24 cellular contexts compared by ENCODE assay signal in genomic region chr1:46562498-46562897, GRCh38. TPM values are rescaled to one million over a fixed set of nuclear protein-coding genes. Genes with fewer than 3 reads are reported as not detected.
DNase-seq lines count a peak whose midpoint lies in the region; ATAC-seq and TF ChIP-seq lines count a peak whose summit lies in the region.
"Had no signal": no experiment of that assay in that cellular context is flagged by ENCODE, and none has a peak within 500 bp of the region (broad histone marks: within the 10 kb centered on the region; RNA-seq: fewer than 3 reads in every experiment).

No MANE protein-coding gene starts in this region.

- 98% methylated on average over 15 of the region's 15 CpGs for WGBS in mesenchymal stem cell

- no peak overlapping the region for H2AFZ ChIP-seq in mesenchymal stem cell (ENCODE audit: low read depth, low read length)
- H2AFZ ChIP-seq: GM23338 had no signal

- no TSS peak for BruUV-seq in MCF 10A (replicated peaks; lab: Mats Ljungman, UMichigan)

- H2AK5ac ChIP-seq in mesenchymal stem cell (ENCODE audit: low read length, severe bottlenecking), result no peak overlapping the region

- H3K36me3 Mint-ChIP-seq in dendritic cell treated with granulocyte-macrophage colony-stimulating factor and Interleukin-4, amounts not matched to agents 40 ng/mL and 50 ng/mL, for 4 days (ENCODE audit: low read depth), result peaks cover 100% of the 10 kb centered on the region
- peaks cover 93% of the 10 kb centered on the region for H3K36me3 Mint-ChIP-seq in stimulated activated effector memory CD8-positive, alpha-beta T cell treated with anti-CD3 and anti-CD28 coated beads, Interleukin-12 subunit alpha, Interleukin-12 subunit beta, amount 100 ng/mL, for 72 hours
- H3K36me3 Mint-ChIP-seq in MCF 10A (ENCODE audit: insufficient read depth, unreplicated experiment), result peaks cover 21% of the 10 kb centered on the region

- H3K27ac ChIP-seq in mesenchymal stem cell (ENCODE audit: low read length, poor library complexity, severe bottlenecking), result no peak overlapping the region
- H3K27ac ChIP-seq: A549; BLaER1 treated with 17β-estradiol and CSF1 and Interleukin-3, amounts not matched to agents 10 nM and 100 nM had no signal

- no peaks in the 10 kb centered on the region for H3K9me3 Mint-ChIP-seq in dendritic cell treated with granulocyte-macrophage colony-stimulating factor and Interleukin-4, amounts not matched to agents 40 ng/mL and 50 ng/mL, for 4 days
- H3K9me3 Mint-ChIP-seq in stimulated activated effector memory CD8-positive, alpha-beta T cell treated with anti-CD3 and anti-CD28 coated beads, Interleukin-12 subunit alpha, Interleukin-12 subunit beta, amount 100 ng/mL, for 72 hours, result no peaks in the 10 kb centered on the region
- H3K9me3 Mint-ChIP-seq in MCF 10A (ENCODE audit: unreplicated experiment), result no peaks in the 10 kb centered on the region
- H3K9me3 Mint-ChIP-seq: CD14-positive monocyte; CD4-positive, alpha-beta T cell; CD8-positive, alpha-beta memory T cell; GM23338; H9 had no signal

- H3K4me1 Mint-ChIP-seq in dendritic cell treated with granulocyte-macrophage colony-stimulating factor and Interleukin-4, amounts not matched to agents 40 ng/mL and 50 ng/mL, for 4 days (ENCODE audit: low read depth), result peaks cover 19% of the 10 kb centered on the region
- no peaks in the 10 kb centered on the region for H3K4me1 Mint-ChIP-seq in stimulated activated effector memory CD8-positive, alpha-beta T cell treated with anti-CD3 and anti-CD28 coated beads, Interleukin-12 subunit alpha, Interleukin-12 subunit beta, amount 100 ng/mL, for 72 hours
- H3K4me1 Mint-ChIP-seq in MCF 10A (ENCODE audit: insufficient read depth, unreplicated experiment), result no peaks in the 10 kb centered on the region
- H3K4me1 Mint-ChIP-seq: CD14-positive monocyte; CD8-positive, alpha-beta memory T cell had no signal

- intact Hi-C loops in dendritic cell treated with granulocyte-macrophage colony-stimulating factor and Interleukin-4, amounts not matched to agents 40 ng/mL and 50 ng/mL, for 4 days (cut with micrococcal nuclease), result no loop called here
- intact Hi-C loops in MCF 10A (cut with micrococcal nuclease), result no loop called here

- H3K23ac ChIP-seq in mesenchymal stem cell (ENCODE audit: low read length in 2 of 2), result no peak overlapping the region

- H2BK5ac ChIP-seq in mesenchymal stem cell (ENCODE audit: low read depth, low read length, poor library complexity, severe bottlenecking), result no peak overlapping the region

- H3K27me3 Mint-ChIP-seq in dendritic cell treated with granulocyte-macrophage colony-stimulating factor and Interleukin-4, amounts not matched to agents 40 ng/mL and 50 ng/mL, for 4 days, result no peaks in the 10 kb centered on the region
- H3K27me3 Mint-ChIP-seq in MCF 10A (ENCODE audit: insufficient read depth, unreplicated experiment), result no peaks in the 10 kb centered on the region
- H3K27me3 Mint-ChIP-seq: CD4-positive, alpha-beta T cell; CD8-positive, alpha-beta memory T cell had no signal

- no peaks in the 10 kb centered on the region for H3K27me3 ChIP-seq in mesenchymal stem cell (ENCODE audit: control insufficient read depth in 1 of 2, insufficient read depth in 1 of 2, low read length in 2 of 2)
- H3K27me3 ChIP-seq: BE2C; BLaER1 treated with 17β-estradiol and CSF1 and Interleukin-3, amounts not matched to agents 10 nM and 100 nM had no signal

- no peak overlapping the region for H3K4ac ChIP-seq in mesenchymal stem cell (ENCODE audit: low read depth in 1 of 2, low read length in 2 of 2)

- H3K9me3 ChIP-seq in mesenchymal stem cell (ENCODE audit: control insufficient read depth, low read length), result no peaks in the 10 kb centered on the region
- H3K9me3 ChIP-seq: A549; BE2C; BLaER1 treated with 17β-estradiol and CSF1 and Interleukin-3, amounts not matched to agents 10 nM and 100 nM had no signal

- no peak overlapping the region for H3K18ac ChIP-seq in mesenchymal stem cell (ENCODE audit: low read depth in 1 of 2, low read length in 2 of 2)

- TF ChIP-seq CTCF in MCF 10A (IDR thresholded peaks at IDR 0.05; ENCODE audit: unreplicated experiment), result no peak

- no peak overlapping the region for H2BK120ac ChIP-seq in mesenchymal stem cell (ENCODE audit: low read depth, low read length)

- CTCF ChIA-PET in MCF 10A (lab: Yijun Ruan, JAX), result interaction anchor here (0.7 to 1.2 kb wide), 2 partner anchors 14 to 20 kb away, joined by 3 to 4 read pairs; no protein-coding TSS in a partner anchor

- peak overlapping the region; percentile 30 for H4K91ac ChIP-seq in mesenchymal stem cell (ENCODE audit: low read length)

- no peak for DNase-seq in mesenchymal stem cell
- no peak for DNase-seq in stimulated activated effector memory CD8-positive, alpha-beta T cell treated with anti-CD3 and anti-CD28 coated beads, Interleukin-12 subunit alpha, Interleukin-12 subunit beta, amount 100 ng/mL, for 72 hours (ENCODE audit: low spot score in 2 of 2)
- no peak for DNase-seq in MCF 10A (ENCODE audit: unreplicated experiment)
- no peak for DNase-seq in NCI-H2196 (lab: John Stamatoyannopoulos, UW; ENCODE audit: unreplicated experiment)
- DNase-seq in T-helper 1 cell, result no peak
- DNase-seq: 8988T; ACHN; AML-193; BE2C; CD4-positive, alpha-beta T cell; CD8-positive, alpha-beta memory T cell; DMS 273 treated with DMSO at 0.1 percent for 48 hours; DMS79 treated with DMSO at 0.1 percent for 48 hours; GF-D8; H9 had no signal

- H3K14ac ChIP-seq in mesenchymal stem cell (ENCODE audit: low read length in 2 of 2), result no peak overlapping the region

- H3K27ac Mint-ChIP-seq in dendritic cell treated with granulocyte-macrophage colony-stimulating factor and Interleukin-4, amounts not matched to agents 40 ng/mL and 50 ng/mL, for 4 days, result peak overlapping the region; percentile 36
- H3K27ac Mint-ChIP-seq in stimulated activated effector memory CD8-positive, alpha-beta T cell treated with anti-CD3 and anti-CD28 coated beads, Interleukin-12 subunit alpha, Interleukin-12 subunit beta, amount 100 ng/mL, for 72 hours, result peak overlapping the region; percentile 40
- no peak overlapping the region for H3K27ac Mint-ChIP-seq in MCF 10A (ENCODE audit: low read depth, unreplicated experiment)
- H3K27ac Mint-ChIP-seq: CD4-positive, alpha-beta T cell; GM23338; H9 had no signal

- H3K9ac ChIP-seq in mesenchymal stem cell (ENCODE audit: low read length), result no peak overlapping the region
- H3K9ac ChIP-seq: BLaER1 treated with 17β-estradiol and CSF1 and Interleukin-3, amounts not matched to agents 10 nM and 100 nM had no signal

- H3K4me2 ChIP-seq in mesenchymal stem cell (ENCODE audit: low read length, poor library complexity, severe bottlenecking), result no peak overlapping the region
- H3K4me2 ChIP-seq: A549; BLaER1 treated with 17β-estradiol and CSF1 and Interleukin-3, amounts not matched to agents 10 nM and 100 nM; GM23338 had no signal

- POLR2A ChIA-PET in MCF 10A (lab: Yijun Ruan, JAX), result no interaction called here

- H4K8ac ChIP-seq in mesenchymal stem cell (ENCODE audit: low read length), result no peak overlapping the region

- H2BK15ac ChIP-seq in mesenchymal stem cell (ENCODE audit: low read depth, poor library complexity, severe bottlenecking), result no peak overlapping the region

- peaks cover 67 to 91% of the 10 kb centered on the region in 2 experiments for H3K36me3 ChIP-seq in mesenchymal stem cell (ENCODE audit: control insufficient read depth in 1 of 2, insufficient read depth in 2 of 2, low read depth in 1 of 2, low read length in 2 of 2)
- H3K36me3 ChIP-seq: BE2C had no signal

- H3K4me1 ChIP-seq in mesenchymal stem cell (ENCODE audit: control insufficient read depth, insufficient read depth, low read depth, low read length), result no peaks in the 10 kb centered on the region
- H3K4me1 ChIP-seq: A549; BE2C; BLaER1 treated with 17β-estradiol and CSF1 and Interleukin-3, amounts not matched to agents 10 nM and 100 nM had no signal

- ATAC-seq in stimulated activated effector memory CD8-positive, alpha-beta T cell treated with anti-CD3 and anti-CD28 coated beads, Interleukin-12 subunit alpha, Interleukin-12 subunit beta, amount 100 ng/mL, for 72 hours, result no peak
- ATAC-seq: A549, GM23338, HCT116 had no signal

- no peak overlapping the region for H2BK12ac ChIP-seq in mesenchymal stem cell (ENCODE audit: low read length in 2 of 2)

- H3K4me3 ChIP-seq in mesenchymal stem cell (ENCODE audit: insufficient read depth in 1 of 2, low read depth in 1 of 2, low read length in 2 of 2), result no peak overlapping the region
- H3K4me3 ChIP-seq: A549; BLaER1 treated with 17β-estradiol and CSF1 and Interleukin-3, amounts not matched to agents 10 nM and 100 nM; GM23338 had no signal

- no peak overlapping the region for H3K4me3 Mint-ChIP-seq in dendritic cell treated with granulocyte-macrophage colony-stimulating factor and Interleukin-4, amounts not matched to agents 40 ng/mL and 50 ng/mL, for 4 days
- no peak overlapping the region for H3K4me3 Mint-ChIP-seq in stimulated activated effector memory CD8-positive, alpha-beta T cell treated with anti-CD3 and anti-CD28 coated beads, Interleukin-12 subunit alpha, Interleukin-12 subunit beta, amount 100 ng/mL, for 72 hours
- H3K4me3 Mint-ChIP-seq in MCF 10A (ENCODE audit: unreplicated experiment), result no peak overlapping the region
- H3K4me3 Mint-ChIP-seq: CD14-positive monocyte; CD4-positive, alpha-beta T cell; CD8-positive, alpha-beta memory T cell; GM23338; H9 had no signal

- no peaks in the 10 kb centered on the region for H3K79me1 ChIP-seq in mesenchymal stem cell (replicated peaks; ENCODE audit: low read length, poor library complexity, severe bottlenecking)

RNA-seq across cellular contexts. Expression of gene KNCN, which starts 11.1 kb away (rescaled TPM):
- polyA plus RNA-seq in mesenchymal stem cell (2013, experiment 1 of 2), result not detected
- not detected for polyA plus RNA-seq in mesenchymal stem cell (2013, experiment 2 of 2)
- total RNA-seq in MCF 10A (2022), result not detected in 2 replicates
- total RNA-seq: CD4-positive, alpha-beta T cell; CD8-positive, alpha-beta memory T cell; Daoy; G401; GM23338; H4; H9 had no signal
- polyA plus RNA-seq: A549; CD14-positive monocyte; CD8-positive, alpha-beta memory T cell; GM23338 had no signal

RNA-seq across cellular contexts. Expression of gene MKNK1, which starts 41.6 kb away (rescaled TPM):
- 25.8 TPM for polyA plus RNA-seq in mesenchymal stem cell (2013, experiment 1 of 2)
- 27.8 TPM for polyA plus RNA-seq in mesenchymal stem cell (2013, experiment 2 of 2)
- 25.6 and 33.7 TPM in 2 replicates for total RNA-seq in MCF 10A (2022)

RNA-seq across cellular contexts. Expression of gene MOB3C, which starts 54.1 kb away (rescaled TPM):
- 5.6 TPM for polyA plus RNA-seq in mesenchymal stem cell (2013, experiment 1 of 2)
- polyA plus RNA-seq in mesenchymal stem cell (2013, experiment 2 of 2), result 5.8 TPM
- total RNA-seq in MCF 10A (2022), result 5.8 and 5.9 TPM in 2 replicates
